ENCODE assay signal across 8 cellular contexts in genomic region chr22:24156146-24156914, GRCh38. TPM values are rescaled to one million over a fixed set of nuclear protein-coding genes. Genes with fewer than 3 reads are reported as not detected.
DNase-seq lines count a peak whose midpoint lies in the region; ATAC-seq and TF ChIP-seq lines count a peak whose summit lies in the region.

No MANE protein-coding gene starts in this region.

- intact Hi-C loops in ascending aorta (cut with DNase I), result loop anchor here (5.0 kb wide), 1 partner anchor 51 kb away; no protein-coding TSS in a partner anchor

- TF ChIP-seq CTCF in ascending aorta (IDR thresholded peaks at IDR 0.05), result no peak

- peak; percentile 31 for ATAC-seq in HG03135 (IDR thresholded peaks at IDR 0.05; ENCODE audit: unreplicated experiment)

- H3K9me3 ChIP-seq in ascending aorta (no peaks in the 10 kb centered on the region), iPS-18c (ENCODE audit: control insufficient read depth, insufficient read depth, low read length) (no peaks in the 10 kb centered on the region)

- H3K27ac ChIP-seq in ascending aorta, result peak overlapping the region; percentile 80 to 89

- H3K27me3 ChIP-seq in ascending aorta, result no peaks in the 10 kb centered on the region

- DNase-seq in DMS53 (lab: John Stamatoyannopoulos, UW) (peak; percentile 50), DMS53 treated with DMSO at 0.1 percent for 48 hours (lab: John Stamatoyannopoulos, UW; ENCODE audit: unreplicated experiment) (no peak), T-helper 1 cell (peak; percentile 34 to 70 (median 38)), ascending aorta (ENCODE audit: low spot score in 2 of 2) (no peak), 8988T (no peak)
- DNase-seq in stimulated activated CD4-positive, alpha-beta T cell treated with anti-CD3 and anti-CD28 coated beads, Interleukin-12 subunit alpha, Interleukin-12 subunit beta, amount 100 ng/mL, for 48 hours (ENCODE audit: low read depth in 2 of 3, low spot score in 1 of 3), result peak in 2 of 3 donors; percentile 40 to 50

- H3K4me3 ChIP-seq in ascending aorta (peak overlapping the region; percentile 74 to 92), iPS-18c (ENCODE audit: insufficient read depth, low read depth, low read length) (peak overlapping the region; percentile 71)

- peaks cover 12 to 37% of the 10 kb centered on the region in 2 donors for H3K4me1 ChIP-seq in ascending aorta

- H3K36me3 ChIP-seq in ascending aorta, result no peaks in the 10 kb centered on the region

RNA-seq across cellular contexts. Expression of gene SUSD2, which starts 25.0 kb away (rescaled TPM):
- 51.0 TPM for total RNA-seq in ascending aorta

Comparison
In these comparisons a context has a peak if more than half of its experiments do, and no peak if none do; other contexts are left out.
1. DNase-seq: peak in DMS53 (single experiment), T-helper 1 cell (5 of 5) and stimulated activated CD4-positive, alpha-beta T cell treated with anti-CD3 and anti-CD28 coated beads, Interleukin-12 subunit alpha, Interleukin-12 subunit beta, amount 100 ng/mL, for 48 hours (2 of 3); none in DMS53 treated with DMSO at 0.1 percent for 48 hours (single experiment), ascending aorta (0 of 2) and 8988T (single experiment).